In genomic region chr2:29012211-29012681, GRCh38 we compare ENCODE assay signal across 8 cellular contexts. TPM values are rescaled to one million over a fixed set of nuclear protein-coding genes. Genes with fewer than 3 reads are reported as not detected.
DNase-seq lines count a peak whose midpoint lies in the region; ATAC-seq and TF ChIP-seq lines count a peak whose summit lies in the region.

No MANE protein-coding gene starts in this region.

- peak overlapping the region; percentile 100 for H3K27ac Mint-ChIP-seq in T-helper 17 cell
- no peak overlapping the region for H3K27ac Mint-ChIP-seq in endodermal cell

- H3K4me1 Mint-ChIP-seq in T-helper 17 cell: peaks cover 71% of the 10 kb centered on the region
- H3K4me1 Mint-ChIP-seq in endodermal cell: peaks cover 48% of the 10 kb centered on the region

- ATAC-seq in GM18907 (IDR thresholded peaks at IDR 0.05; ENCODE audit: unreplicated experiment) (peak; percentile 49), T-helper 17 cell (peak; percentile 11), sciatic nerve (peak; percentile 35)

- peak; percentile 23 to 31 (median 23) for DNase-seq in T-helper 17 cell
- peak; percentile 47 for DNase-seq in fibroblast of pulmonary artery (ENCODE audit: low read depth)
- DNase-seq in sciatic nerve (ENCODE audit: low spot score): no peak
- no peak for DNase-seq in NCI-H526 (lab: John Stamatoyannopoulos, UW)
- no peak for DNase-seq in G401 (ENCODE audit: low spot score)
- DNase-seq in kidney tubule cell (ENCODE audit: low spot score): no peak
- no peak for DNase-seq in endodermal cell

- peaks cover 17% of the 10 kb centered on the region for H3K4me1 ChIP-seq in endodermal cell (ENCODE audit: control insufficient read depth, insufficient read depth, low read length)

- H3K27me3 Mint-ChIP-seq in T-helper 17 cell: no peaks in the 10 kb centered on the region
- H3K27me3 Mint-ChIP-seq in endodermal cell (ENCODE audit: insufficient read depth): peaks cover 4% of the 10 kb centered on the region

- H3K4me3 ChIP-seq in fibroblast of pulmonary artery (replicated peaks; ENCODE audit: low read depth, low read length): no peak overlapping the region
- no peak overlapping the region for H3K4me3 ChIP-seq in endodermal cell (ENCODE audit: low read length)

- 83 to 88% methylated on average over 8 to 9 of the region's 9 CpGs for WGBS in endodermal cell (ENCODE audit: insufficient coverage in 1 of 2, insufficient read length in 1 of 2), 2 experiments

- in situ Hi-C loops in G401 (cut with HindIII; ENCODE audit: low sequenced_read_pairs): no loop called here

- no peaks in the 10 kb centered on the region for H3K9me3 ChIP-seq in T-helper 17 cell (ENCODE audit: control insufficient read depth, low read length, poor library complexity, severe bottlenecking)
- H3K9me3 ChIP-seq in endodermal cell (ENCODE audit: control insufficient read depth, low read length): no peaks in the 10 kb centered on the region

- intact Hi-C loops in sciatic nerve (cut with DNase I): no loop called here

- no peak overlapping the region for H3K27ac ChIP-seq in endodermal cell (ENCODE audit: low read depth, low read length)

- no peak overlapping the region for H3K9ac ChIP-seq in endodermal cell (ENCODE audit: extremely low read depth, low read length, poor library complexity, severe bottlenecking)

- no peaks in the 10 kb centered on the region for H3K27me3 ChIP-seq in endodermal cell (ENCODE audit: control insufficient read depth, insufficient read depth, low read length, poor library complexity, severe bottlenecking)

- H3K36me3 Mint-ChIP-seq in T-helper 17 cell (ENCODE audit: low read depth) (no peaks in the 10 kb centered on the region), endodermal cell (ENCODE audit: low read depth) (no peaks in the 10 kb centered on the region)

- peak overlapping the region; percentile 95 for H3K4me3 Mint-ChIP-seq in T-helper 17 cell
- no peak overlapping the region for H3K4me3 Mint-ChIP-seq in endodermal cell

- no peaks in the 10 kb centered on the region for H3K9me3 Mint-ChIP-seq in endodermal cell

- no peaks in the 10 kb centered on the region for H3K36me3 ChIP-seq in endodermal cell (ENCODE audit: control insufficient read depth, insufficient read depth, low read length)

- TF ChIP-seq CTCF in fibroblast of pulmonary artery (IDR thresholded peaks at IDR 0.05; ENCODE audit: low read length, missing control alignments) (no peak), endodermal cell (conservative IDR thresholded peaks at IDR 0.05) (no peak)

RNA-seq across cellular contexts. Expression of gene TOGARAM2, which starts 31.1 kb away (rescaled TPM):
- total RNA-seq in T-helper 17 cell (1 to 10 TPM; 4.2 to 5.2 TPM), sciatic nerve (5.3 TPM), endodermal cell (1 to 10 TPM in 1 of 2 donors, under 1 TPM in 1; 0.86 to 4.2 TPM)
- 2.7 and 3.2 TPM in 2 replicates for total RNA-seq in G401 (2014; rRNA removed; shearing (Covaris generic))
- 0.43 TPM for polyA plus RNA-seq in endodermal cell (2013, experiment 1 of 2)
- polyA plus RNA-seq in endodermal cell (2013, experiment 2 of 2): 0.50 TPM

Comparison
In these comparisons a context has a peak if more than half of its experiments do, and no peak if none do; other contexts are left out.
1. DNase-seq: peak in T-helper 17 cell (3 of 3) and fibroblast of pulmonary artery (single experiment); none in sciatic nerve (single experiment), NCI-H526 (0 of 2), G401 (single experiment), kidney tubule cell (single experiment) and endodermal cell (single experiment).
2. Peak in every context shown above with its lines, with median percentiles within 50 percentile points of each other: ATAC-seq.